8 cellular contexts compared by ENCODE assay signal in the genomic region with DNA sequence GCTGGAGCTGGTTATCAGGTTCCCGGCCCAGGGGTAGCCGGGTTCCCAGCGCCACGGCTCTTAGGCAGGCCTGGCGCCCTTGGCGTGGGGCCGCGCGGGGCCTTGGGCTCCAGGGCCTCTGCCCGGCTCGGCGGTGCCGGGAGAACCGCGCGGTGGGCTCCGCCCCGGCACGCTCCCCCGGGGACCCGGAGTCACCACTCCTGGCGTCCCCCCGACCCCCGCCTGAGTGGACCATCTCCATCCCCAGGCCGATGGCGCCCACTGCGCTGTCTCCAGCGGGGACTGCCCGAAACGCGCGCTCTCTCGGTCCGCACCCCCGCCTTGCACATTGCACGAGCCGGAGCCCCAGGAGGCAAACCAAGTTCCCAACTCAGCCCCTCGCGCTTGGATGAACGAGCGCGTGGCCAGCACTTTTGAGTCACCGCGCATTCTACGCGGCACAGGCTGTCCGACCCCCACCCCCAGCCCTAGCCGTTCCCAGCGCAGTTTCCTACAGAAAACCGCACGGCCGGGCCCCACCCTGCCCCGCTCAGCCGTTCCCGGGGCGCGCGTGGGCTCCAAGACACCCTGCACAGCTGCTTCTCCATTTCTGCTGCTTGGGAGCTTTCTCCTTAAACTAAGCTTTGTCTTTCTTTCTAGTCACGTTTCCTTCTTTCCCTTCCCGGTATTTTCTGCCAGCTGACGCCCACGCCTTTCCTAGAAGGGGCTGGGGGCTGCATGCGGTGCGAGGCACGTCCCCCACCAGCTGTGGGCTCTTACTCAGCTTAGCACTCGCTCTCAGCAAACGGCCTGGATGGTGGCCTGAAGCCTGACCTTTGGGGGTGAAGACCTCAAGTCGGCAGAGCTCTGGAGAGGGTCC. TPM values are rescaled to one million over a fixed set of nuclear protein-coding genes. Genes with fewer than 3 reads are reported as not detected.
DNase-seq lines count a peak whose midpoint lies in the region; ATAC-seq and TF ChIP-seq lines count a peak whose summit lies in the region.

No MANE protein-coding gene starts in this region.

- no peaks in the 10 kb centered on the region for H3K9me2 ChIP-seq in Loucy (replicated peaks; ENCODE audit: low read depth, low read length)

- H2AFZ ChIP-seq in Loucy (ENCODE audit: low read length): peak overlapping the region; percentile 74

- peak overlapping the region; percentile 66 for H3K27ac ChIP-seq in neutrophil

- DNase-seq in ELR (ENCODE audit: low read depth) (peak; percentile 79), fibroblast of peridontal ligament (ENCODE audit: extremely low read depth) (peak; percentile 49), H4 (ENCODE audit: low spot score) (no peak)
- DNase-seq in activated CD8-positive, alpha-beta memory T cell treated with anti-CD3 and anti-CD28 coated beads for 24 hours: peak; percentile 86

- TF ChIP-seq CTCF in Loucy (conservative IDR thresholded peaks at IDR 0.05; ENCODE audit: low read length): no peak
- no peak for TF ChIP-seq CTCF in neutrophil (IDR thresholded peaks at IDR 0.05)

- no peaks in the 10 kb centered on the region for H3K27me3 ChIP-seq in Loucy (ENCODE audit: insufficient read depth, low read length, poor library complexity, severe bottlenecking)
- no peaks in the 10 kb centered on the region for H3K27me3 ChIP-seq in neutrophil

- peak overlapping the region; percentile 84 for H3K4me2 ChIP-seq in Loucy (ENCODE audit: low read depth, low read length, poor library complexity, severe bottlenecking)

- no peaks in the 10 kb centered on the region for H3K36me3 ChIP-seq in Loucy (ENCODE audit: insufficient read depth, low read length)
- no peaks in the 10 kb centered on the region for H3K36me3 ChIP-seq in neutrophil

- peaks cover 30% of the 10 kb centered on the region for H3K79me2 ChIP-seq in Loucy (ENCODE audit: insufficient read depth, low read length)

- H4K20me1 ChIP-seq in Loucy (ENCODE audit: insufficient read depth, low read length, poor library complexity, severe bottlenecking): peaks cover 5% of the 10 kb centered on the region

- ATAC-seq in GM21723 (IDR thresholded peaks at IDR 0.05; ENCODE audit: unreplicated experiment): peak; percentile 39
- ATAC-seq in HG03469 (IDR thresholded peaks at IDR 0.05; ENCODE audit: unreplicated experiment): no peak

- H3F3A ChIP-seq in Loucy (ENCODE audit: low read depth): no peaks in the 10 kb centered on the region

- H3K9me3 ChIP-seq in Loucy (ENCODE audit: insufficient read depth, low read depth, low read length): no peaks in the 10 kb centered on the region
- no peaks in the 10 kb centered on the region for H3K9me3 ChIP-seq in neutrophil

- H3K9ac ChIP-seq in Loucy (ENCODE audit: low read depth, low read length, poor library complexity, severe bottlenecking): peak overlapping the region; percentile 89

- H3K4me1 ChIP-seq in Loucy (ENCODE audit: insufficient read depth, low read length, poor library complexity, severe bottlenecking): peaks cover 21% of the 10 kb centered on the region
- peaks cover 14 to 17% of the 10 kb centered on the region in 2 experiments for H3K4me1 ChIP-seq in neutrophil (ENCODE audit: control insufficient read depth in 1 of 2, insufficient read depth in 1 of 2, low read depth in 1 of 2, low read length in 1 of 2)

- H3K4me3 ChIP-seq in Loucy (ENCODE audit: low read length, poor library complexity, severe bottlenecking): peak overlapping the region; percentile 90
- H3K4me3 ChIP-seq in neutrophil (ENCODE audit: low read depth in 1 of 2, low read length in 1 of 2): peak overlapping the region; percentile 74 to 92

RNA-seq across cellular contexts. Expression of gene CHID1, which starts 0.7 kb away (rescaled TPM):
- total RNA-seq in H4 (2014; rRNA removed; shearing (Covaris generic)): 53.1 and 65.1 TPM in 2 replicates

RNA-seq across cellular contexts. Expression of gene AP2A2, which starts 14.4 kb away (rescaled TPM):
- total RNA-seq in H4 (2014; rRNA removed; shearing (Covaris generic)): 25.1 and 25.3 TPM in 2 replicates
